Comparison of ENCODE assay signal across 1 cellular context in the genomic region with DNA sequence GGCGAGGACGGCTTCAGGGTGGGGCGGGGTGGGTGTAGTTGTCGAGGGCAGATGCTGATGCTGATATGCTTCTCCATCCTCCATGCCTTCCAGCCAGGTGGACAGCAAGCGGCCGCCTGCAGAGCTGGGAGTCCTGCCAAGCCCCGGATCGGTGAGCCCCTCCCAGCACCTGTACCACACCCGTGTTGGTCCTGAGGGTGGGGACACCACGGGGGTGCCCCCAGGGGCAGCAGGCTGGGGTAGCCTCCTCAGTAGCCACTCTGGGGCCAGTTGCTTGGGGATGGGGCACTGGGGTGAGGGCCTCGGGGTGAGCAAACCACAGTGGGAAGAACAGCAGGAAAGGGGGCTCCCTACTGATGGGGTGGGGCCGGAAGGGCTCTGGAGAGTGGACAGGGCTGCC.
TF ChIP-seq lines count a peak whose summit lies in the region.

No MANE protein-coding gene starts in this region.

TF ChIP-seq in HepG2, 621 proteins besides CTCF, POLR2A, EP300 and RAD21:
- TF ChIP-seq IRX3 (CRISPR knock-in tag; IDR thresholded peaks at IDR 0.05; ENCODE audit: borderline replicate concordance, low read depth) = no peak
- no peak for TF ChIP-seq ZKSCAN1 (IDR thresholded peaks at IDR 0.05; ENCODE audit: low read length)
- 0 out of 2 replicates have a peak, but pooled peaks have one; percentile 2 for TF ChIP-seq RXRA (CRISPR knock-in tag; IDR thresholded peaks at IDR 0.05)
- TF ChIP-seq, protein P1, sequence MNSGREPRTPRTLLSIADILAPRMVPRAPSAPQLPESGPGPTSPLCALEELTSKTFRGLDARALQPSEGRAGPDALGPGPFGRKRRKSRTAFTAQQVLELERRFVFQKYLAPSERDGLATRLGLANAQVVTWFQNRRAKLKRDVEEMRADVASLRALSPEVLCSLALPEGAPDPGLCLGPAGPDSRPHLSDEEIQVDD (CRISPR knock-in tag; IDR thresholded peaks at IDR 0.05; ENCODE audit: borderline replicate concordance) = no peak
